10 cellular contexts compared by ENCODE assay signal in genomic region chr2:177282101-177282573, GRCh38. TPM values are rescaled to one million over a fixed set of nuclear protein-coding genes. Genes with fewer than 3 reads are reported as not detected.
DNase-seq lines count a peak whose midpoint lies in the region; ATAC-seq and TF ChIP-seq lines count a peak whose summit lies in the region.
"Had no signal": no experiment of that assay in that cellular context is flagged by ENCODE, and none has a peak within 500 bp of the region (broad histone marks: within the 10 kb centered on the region; RNA-seq: fewer than 3 reads in every experiment).

No MANE protein-coding gene starts in this region.

- H3K36me3 ChIP-seq in neutrophil (no peaks in the 10 kb centered on the region), upper lobe of left lung (peaks cover 0 to 4% (median under 1%) of the 10 kb centered on the region in 4 donors)

- H3K27ac ChIP-seq in neutrophil: peak overlapping the region; percentile 71
- H3K27ac ChIP-seq in upper lobe of left lung: peak overlapping the region in 2 of 4 donors; percentile 4 to 54

- 62% methylated on average over 3 of the region's 3 CpGs for WGBS in upper lobe of left lung, 2 donors

- DNase-seq in brain pericyte (ENCODE audit: low read depth, low spot score) (peak; percentile 32), upper lobe of left lung (no peak), NOMO-1 (lab: John Stamatoyannopoulos, UW; ENCODE audit: unreplicated experiment in 2 of 2) (no peak), DMS153 (lab: John Stamatoyannopoulos, UW) (no peak)
- DNase-seq: activated B cell treated with CpG ODN at 0.5 μM for 24 hours; naive thymus-derived CD4-positive, alpha-beta T cell had no signal

- TF ChIP-seq POLR2A in upper lobe of left lung (IDR thresholded peaks at IDR 0.05) (no peak), GM18505 (IDR thresholded peaks at IDR 0.05; ENCODE audit: borderline replicate concordance, extremely low read depth, insufficient read depth, insufficient read length) (no peak)

- H3K4me1 ChIP-seq in neutrophil (ENCODE audit: control insufficient read depth in 1 of 2, insufficient read depth in 1 of 2, low read depth in 1 of 2, low read length in 1 of 2) (peaks cover 33 to 34% of the 10 kb centered on the region in 2 experiments), upper lobe of left lung (peaks cover 0 to 3% (median 0%) of the 10 kb centered on the region in 4 donors)

- H3K27me3 ChIP-seq in neutrophil (no peaks in the 10 kb centered on the region), upper lobe of left lung (no peaks in the 10 kb centered on the region)

- H3K9me3 ChIP-seq in neutrophil: no peaks in the 10 kb centered on the region
- no peaks in the 10 kb centered on the region for H3K9me3 ChIP-seq in upper lobe of left lung

- TF ChIP-seq EP300 in upper lobe of left lung (IDR thresholded peaks at IDR 0.05): no peak

- H3K4me3 ChIP-seq in neutrophil (ENCODE audit: low read depth in 1 of 2, low read length in 1 of 2) (no peak overlapping the region), upper lobe of left lung (no peak overlapping the region)

- ATAC-seq in GM18867 (IDR thresholded peaks at IDR 0.05; ENCODE audit: unreplicated experiment): peak; percentile 31
- ATAC-seq in HG03378 (IDR thresholded peaks at IDR 0.05; ENCODE audit: unreplicated experiment): peak; percentile 39
- ATAC-seq in upper lobe of left lung (ENCODE audit: low FRiP score in 2 of 2): no peak
- ATAC-seq in GM18505 (IDR thresholded peaks at IDR 0.05; ENCODE audit: unreplicated experiment): no peak

- no peak for TF ChIP-seq CTCF in neutrophil (IDR thresholded peaks at IDR 0.05)
- TF ChIP-seq CTCF in upper lobe of left lung (IDR thresholded peaks at IDR 0.05): no peak

RNA-seq across cellular contexts. Expression of gene NFE2L2, which starts 17.6 kb away (rescaled TPM):
- 100 to 1,000 TPM in 3 of 6 donors, 10 to 100 TPM in 3; 52.4 to 174 (median 94.4) TPM for total RNA-seq in upper lobe of left lung

Comparison
In these comparisons a context has a peak if more than half of its experiments do, and no peak if none do; other contexts are left out.
1. ATAC-seq: peak in GM18867 (single experiment) and HG03378 (single experiment); none in upper lobe of left lung (0 of 2) and GM18505 (single experiment).